Comparison of ENCODE assay signal across 19 cellular contexts in the genomic region with DNA sequence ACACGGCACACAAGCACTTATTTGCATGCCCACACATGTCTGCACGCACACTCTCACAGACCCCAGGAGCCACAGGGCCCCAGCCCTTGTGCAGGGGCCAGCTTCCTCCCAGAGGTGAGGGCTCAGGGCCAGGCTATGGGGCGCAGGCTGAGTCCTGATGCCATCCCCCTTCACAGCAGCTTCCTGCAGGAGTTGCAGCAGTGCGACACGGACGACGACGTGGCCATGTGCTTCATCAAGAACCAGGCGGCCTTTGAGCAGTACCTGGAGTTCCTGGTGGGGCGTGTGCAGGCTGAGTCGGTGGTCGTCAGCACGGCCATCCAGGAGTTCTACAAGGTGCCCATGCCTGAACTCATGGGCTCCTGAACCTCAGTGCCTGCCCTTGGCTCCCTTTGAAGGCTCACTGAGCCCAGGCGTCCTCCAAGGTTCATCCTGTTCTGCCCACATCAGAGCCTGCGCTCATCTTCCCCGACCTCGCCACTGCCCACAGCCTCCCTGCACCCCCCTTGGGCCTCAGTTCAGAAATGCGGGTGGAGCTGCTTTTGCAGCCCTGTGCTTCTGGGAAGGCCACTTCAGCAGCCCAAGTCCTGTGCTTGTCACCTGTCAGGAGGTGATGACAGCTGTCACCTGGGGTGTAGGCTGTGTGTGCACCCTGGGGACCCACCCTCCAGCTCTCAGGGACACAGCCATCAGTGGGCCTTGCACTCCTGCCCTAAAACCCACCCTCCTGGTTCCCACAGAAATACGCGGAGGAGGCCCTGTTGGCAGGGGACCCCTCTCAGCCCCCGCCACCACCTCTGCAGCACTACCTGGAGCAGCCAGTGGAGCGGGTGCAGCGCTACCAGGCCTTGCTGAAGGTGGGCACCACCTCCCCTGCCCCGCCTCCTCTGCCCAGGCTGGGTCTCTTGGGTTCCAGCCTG.
A peak's percentile ranks its signal among the peaks of the same experiment; 100 is the strongest.
DNase-seq lines count a peak whose midpoint lies in the region; ATAC-seq, FAIRE-seq and TF ChIP-seq lines count a peak whose summit lies in the region.
"Had no signal": no experiment of that assay in that cellular context is flagged by ENCODE, and none has a peak within 500 bp of the region (broad histone marks: within the 10 kb centered on the region; RNA-seq: fewer than 3 reads in every experiment).

No MANE protein-coding gene starts in this region.

- H3K4me1 ChIP-seq in Peyer's patch, result no peaks in the 10 kb centered on the region
- H3K4me1 ChIP-seq in psoas muscle, result peaks cover 4% of the 10 kb centered on the region
- H3K4me1 ChIP-seq in PC-9 (replicated peaks; ENCODE audit: insufficient read depth), result no peaks in the 10 kb centered on the region
- H3K4me1 ChIP-seq: Caco-2, esophagus muscularis mucosa had no signal

- no peak for TF ChIP-seq CTCF in Peyer's patch (IDR thresholded peaks at IDR 0.05)
- no peak for TF ChIP-seq CTCF in psoas muscle (IDR thresholded peaks at IDR 0.05)
- no peak for TF ChIP-seq CTCF in PC-9 (conservative IDR thresholded peaks at IDR 0.05)

- H3K4me3 Mint-ChIP-seq in activated CD4-positive, alpha-beta T cell treated with anti-CD3 and anti-CD28 coated beads for 36 hours, result no peak overlapping the region
- H3K4me3 Mint-ChIP-seq: B cell, T-cell had no signal

- H3K4me1 Mint-ChIP-seq in activated CD4-positive, alpha-beta T cell treated with anti-CD3 and anti-CD28 coated beads for 36 hours, result no peaks in the 10 kb centered on the region
- H3K4me1 Mint-ChIP-seq: B cell, T-cell had no signal

- 82 to 88% (median 88%) methylated on average over 23 to 24 of the region's 24 CpGs for WGBS in psoas muscle, 3 donors

- H3K27ac Mint-ChIP-seq in activated CD4-positive, alpha-beta T cell treated with anti-CD3 and anti-CD28 coated beads for 36 hours, result no peak overlapping the region
- H3K27ac Mint-ChIP-seq: B cell, T-cell had no signal

- intact Hi-C loops in activated CD4-positive, alpha-beta T cell treated with anti-CD3 and anti-CD28 coated beads for 36 hours (cut with DNase I, micrococcal nuclease), result no loop called here
- intact Hi-C loops in psoas muscle (cut with DNase I), result no loop called here
- intact Hi-C loops in PC-9 (cut with micrococcal nuclease; ENCODE audit: unreplicated experiment), result no loop called here

- H4K20me1 ChIP-seq in PC-9 (ENCODE audit: insufficient read depth), result no peaks in the 10 kb centered on the region

- H3K27me3 Mint-ChIP-seq in activated CD4-positive, alpha-beta T cell treated with anti-CD3 and anti-CD28 coated beads for 36 hours, result no peaks in the 10 kb centered on the region
- H3K27me3 Mint-ChIP-seq: B cell, T-cell had no signal

- CTCF ChIA-PET in activated CD4-positive, alpha-beta T cell treated with anti-CD3 and anti-CD28 coated beads for 36 hours (lab: Charles Lee), result no interaction called here
- CTCF ChIA-PET in PC-9 (lab: Charles Lee), result no interaction called here

- H3K79me2 ChIP-seq in PC-9 (ENCODE audit: low read depth), result no peaks in the 10 kb centered on the region

- peaks cover 19% of the 10 kb centered on the region for H3K36me3 Mint-ChIP-seq in activated CD4-positive, alpha-beta T cell treated with anti-CD3 and anti-CD28 coated beads for 36 hours (ENCODE audit: low read depth)

- no peak for ATAC-seq in activated CD4-positive, alpha-beta T cell treated with anti-CD3 and anti-CD28 coated beads for 36 hours
- ATAC-seq in psoas muscle, result no peak
- ATAC-seq in HG03342 (IDR thresholded peaks at IDR 0.05; ENCODE audit: unreplicated experiment), result no peak
- ATAC-seq: T-cell had no signal

- H3K4me2 ChIP-seq in PC-9, result no peak overlapping the region

- H3K27ac ChIP-seq in Peyer's patch, result no peak overlapping the region
- H3K27ac ChIP-seq in psoas muscle, result no peak overlapping the region
- no peak overlapping the region for H3K27ac ChIP-seq in PC-9
- H3K27ac ChIP-seq: esophagus muscularis mucosa had no signal

- no TSS peak for BruUV-seq in PC-9 (replicated peaks; lab: Mats Ljungman, UMichigan)

- peak; percentile 3 for DNase-seq in activated CD4-positive, alpha-beta T cell treated with anti-CD3 and anti-CD28 coated beads for 36 hours
- DNase-seq in activated CD4-positive, alpha-beta T cell treated with anti-CD3 and anti-CD28 coated beads, Interleukin-2, amount 50 U/mL, for 48 hours, result no peak
- DNase-seq in Peyer's patch (peak in 2 of 3 donors; percentile 39 to 42), islet precursor cell (peak; percentile 41), psoas muscle (peak; percentile 9 to 54), PC-9 (no peak), H54 (ENCODE audit: insufficient read length, low spot score) (no peak)
- DNase-seq: caudate nucleus; EL; NCI-H1105; occipital lobe; SIG-M5; small intestine; stimulated activated CD4-positive, alpha-beta T cell treated with anti-CD3 and anti-CD28 coated beads, Interleukin-4, amount 100 ng/mL, for 1 hour had no signal

- no peaks in the 10 kb centered on the region for H3K9me2 ChIP-seq in PC-9 (ENCODE audit: insufficient read depth)

- TF ChIP-seq POLR2A in Peyer's patch (IDR thresholded peaks at IDR 0.05), result no peak
- no peak for TF ChIP-seq POLR2A in H54 (IDR thresholded peaks at IDR 0.05; ENCODE audit: low read depth, low read length)

- H2AFZ ChIP-seq in PC-9, result no peak overlapping the region

- H3K9me3 ChIP-seq in Peyer's patch (peaks cover 0 to 6% (median 0%) of the 10 kb centered on the region in 4 donors), psoas muscle (no peaks in the 10 kb centered on the region), PC-9 (ENCODE audit: insufficient read depth, low read depth) (peaks cover 12% of the 10 kb centered on the region)
- H3K9me3 ChIP-seq: Caco-2 had no signal

- H3K9me3 Mint-ChIP-seq in activated CD4-positive, alpha-beta T cell treated with anti-CD3 and anti-CD28 coated beads for 36 hours (ENCODE audit: low read depth), result peaks cover 7% of the 10 kb centered on the region

- H3K36me3 ChIP-seq in Peyer's patch, result no peaks in the 10 kb centered on the region
- peaks cover 4 to 98% of the 10 kb centered on the region in 2 donors for H3K36me3 ChIP-seq in psoas muscle (ENCODE audit: insufficient read depth in 1 of 2, low read depth in 1 of 2)
- H3K36me3 ChIP-seq in PC-9 (ENCODE audit: low read depth), result no peaks in the 10 kb centered on the region

- 0 out of 2 replicates have a peak, but pooled peaks cover 10% of the 10 kb centered on the region for H3F3A ChIP-seq in PC-9 (ENCODE audit: insufficient read depth, low read depth)

- POLR2A ChIA-PET in activated CD4-positive, alpha-beta T cell treated with anti-CD3 and anti-CD28 coated beads for 36 hours (lab: Charles Lee), result no interaction called here
- POLR2A ChIA-PET in PC-9 (lab: Charles Lee; ENCODE audit: unreplicated experiment), result no interaction called here

- FAIRE-seq in H54 (lab: Jason Lieb, UNC), result no peak
- FAIRE-seq: small intestine had no signal

- no peaks in the 10 kb centered on the region for H3K27me3 ChIP-seq in Peyer's patch
- no peaks in the 10 kb centered on the region for H3K27me3 ChIP-seq in psoas muscle (ENCODE audit: insufficient read depth in 3 of 3, low read length in 2 of 3)
- no peaks in the 10 kb centered on the region for H3K27me3 ChIP-seq in PC-9 (ENCODE audit: insufficient read depth, low read depth)
- H3K27me3 ChIP-seq: esophagus muscularis mucosa had no signal

- H3K4me3 ChIP-seq in Peyer's patch, result no peak overlapping the region
- H3K4me3 ChIP-seq in psoas muscle, result no peak overlapping the region
- H3K4me3 ChIP-seq in PC-9, result no peak overlapping the region
- H3K4me3 ChIP-seq: esophagus muscularis mucosa had no signal

Comparison
In these comparisons a context has a peak if more than half of its experiments do, and no peak if none do; other contexts are left out.
1. DNase-seq: peak in activated CD4-positive, alpha-beta T cell treated with anti-CD3 and anti-CD28 coated beads for 36 hours (single experiment), Peyer's patch (2 of 3), islet precursor cell (single experiment) and psoas muscle (2 of 2); none in activated CD4-positive, alpha-beta T cell treated with anti-CD3 and anti-CD28 coated beads, Interleukin-2, amount 50 U/mL, for 48 hours (0 of 2), PC-9 (0 of 2) and H54 (single experiment).